ENCODE assay signal across 7 cellular contexts in genomic region chr19:45510352-45510751, GRCh38. TPM values are rescaled to one million over a fixed set of nuclear protein-coding genes. Genes with fewer than 3 reads are reported as not detected.
DNase-seq lines count a peak whose midpoint lies in the region; ATAC-seq, FAIRE-seq and TF ChIP-seq lines count a peak whose summit lies in the region.
"Not testable (repeated sequence)": the region's sequence is repeated elsewhere in the genome, so short reads cannot be mapped to it uniquely, and the experiment has no call there.

No MANE protein-coding gene starts in this region.

- not testable (repeated sequence) for TF ChIP-seq EP300 in HepG2 (IDR thresholded peaks at IDR 0.05; ENCODE audit: low read depth in 2 of 2, low read length in 2 of 2); HepG2 (CRISPR knock-in tag; IDR thresholded peaks at IDR 0.05; ENCODE audit: borderline replicate concordance)

- DNase-seq in GM12864 (ENCODE audit: low read depth); T-helper 2 cell treated with Interferon-gamma antibody and Interleukin-4, amounts not matched to agents 5 μg/mL and 100 μg/mL, for 36 hours (ENCODE audit: low spot score); activated naive CD4-positive, alpha-beta T cell treated with anti-CD3 and anti-CD28 coated beads for 36 hours; colonic mucosa; HepG2 (ENCODE audit: low spot score); stimulated activated naive B cell treated with anti-CD40 and anti-IgM and Interleukin-4, amounts not matched to agents 10 μg/mL and 1 μg/mL and 100 μg/mL, for 72 hours: not testable (repeated sequence)

- H3K27ac ChIP-seq in colonic mucosa = not testable (repeated sequence)
- H3K27ac ChIP-seq in HepG2 (ENCODE audit: extremely low read length, insufficient read depth, low read length) = peak overlapping the region; percentile 77

- H3K4me3 ChIP-seq in GM12864 (ENCODE audit: low read depth, low read length) (peak overlapping the region; percentile 94; the same call in 1 of the 2 replicates), colonic mucosa (peak overlapping the region; percentile 99), HepG2 (replicated peaks in 1 of 3; ENCODE audit: insufficient read depth in 1 of 3, low read depth in 2 of 3, low read length in 3 of 3) (peak overlapping the region in 2 of 3 experiments; percentile 92 to 96; a peak in 4 of 6 replicates)

- not testable (repeated sequence) for H3K9me3 ChIP-seq in colonic mucosa; HepG2 (ENCODE audit: low read length)

- peak overlapping the region in 1 of 2 donors; percentile 28 for H3K9ac ChIP-seq in colonic mucosa (ENCODE audit: low read depth in 2 of 2, low read length in 2 of 2)
- H3K9ac ChIP-seq in HepG2 (ENCODE audit: insufficient read depth, low read depth, low read length) = not testable (repeated sequence)

- H3K36me3 ChIP-seq in colonic mucosa; HepG2 (replicated peaks in 1 of 2; ENCODE audit: control insufficient read depth in 1 of 2, insufficient read depth in 2 of 2, low read length in 2 of 2): not testable (repeated sequence)

- H2AFZ ChIP-seq in HepG2 (ENCODE audit: low read length) = not testable (repeated sequence)

- CTCF ChIA-PET in activated naive CD4-positive, alpha-beta T cell treated with anti-CD3 and anti-CD28 coated beads for 36 hours (lab: Charles Lee) = not testable (repeated sequence)
- CTCF ChIA-PET in HepG2 (lab: Yijun Ruan, JAX; ENCODE audit: low intra/inter-chr PET ratio, low total read pairs) = interaction anchor here (1.2 kb wide), 1 partner anchor 25 kb away, joined by 4 read pairs; no protein-coding TSS in a partner anchor

- H3K36me3 Mint-ChIP-seq in T-helper 2 cell treated with Interferon-gamma antibody and Interleukin-4, amounts not matched to agents 5 μg/mL and 100 μg/mL, for 36 hours (ENCODE audit: low read depth) = peaks cover 30% of the 10 kb centered on the region
- H3K36me3 Mint-ChIP-seq in activated naive CD4-positive, alpha-beta T cell treated with anti-CD3 and anti-CD28 coated beads for 36 hours (ENCODE audit: low read depth); nephron (ENCODE audit: low read depth): not testable (repeated sequence)
- H3K36me3 Mint-ChIP-seq in stimulated activated naive B cell treated with anti-CD40 and anti-IgM and Interleukin-4, amounts not matched to agents 10 μg/mL and 1 μg/mL and 100 μg/mL, for 72 hours = peaks cover 28 to 50% of the 10 kb centered on the region in 2 donors

- in situ Hi-C loops in HepG2 (cut with HindIII; ENCODE audit: extremely low pct_ligation_motif_present, low pct_unique_long_range_greater_than_20kb) = not testable (repeated sequence)

- not testable (repeated sequence) for BruUV-seq in HepG2 (replicated peaks; lab: Mats Ljungman, UMichigan)

- H3K27ac Mint-ChIP-seq in T-helper 2 cell treated with Interferon-gamma antibody and Interleukin-4, amounts not matched to agents 5 μg/mL and 100 μg/mL, for 36 hours = peak overlapping the region; percentile 77
- peak overlapping the region; percentile 30 for H3K27ac Mint-ChIP-seq in activated naive CD4-positive, alpha-beta T cell treated with anti-CD3 and anti-CD28 coated beads for 36 hours
- H3K27ac Mint-ChIP-seq in nephron = peak overlapping the region in 2 of 3 experiments; percentile 55 to 77
- peak overlapping the region; percentile 56 for H3K27ac Mint-ChIP-seq in stimulated activated naive B cell treated with anti-CD40 and anti-IgM and Interleukin-4, amounts not matched to agents 10 μg/mL and 1 μg/mL and 100 μg/mL, for 72 hours

- not testable (repeated sequence) for TF ChIP-seq POLR2A in HepG2 (IDR thresholded peaks at IDR 0.05; ENCODE audit: insufficient read depth in 1 of 2, low read depth in 2 of 2, low read length in 2 of 2)

- not testable (repeated sequence) for H3K9me3 Mint-ChIP-seq in T-helper 2 cell treated with Interferon-gamma antibody and Interleukin-4, amounts not matched to agents 5 μg/mL and 100 μg/mL, for 36 hours; activated naive CD4-positive, alpha-beta T cell treated with anti-CD3 and anti-CD28 coated beads for 36 hours; nephron; stimulated activated naive B cell treated with anti-CD40 and anti-IgM and Interleukin-4, amounts not matched to agents 10 μg/mL and 1 μg/mL and 100 μg/mL, for 72 hours

- intact Hi-C loops in activated naive CD4-positive, alpha-beta T cell treated with anti-CD3 and anti-CD28 coated beads for 36 hours (cut with micrococcal nuclease); colonic mucosa (cut with DNase I); HepG2 (cut with micrococcal nuclease; ENCODE audit: unreplicated experiment): not testable (repeated sequence)

- POLR2A ChIA-PET in HepG2 (lab: Yijun Ruan, JAX) = interaction anchor here (0.5 to 1.2 kb wide), 3 partner anchors 13 to 719 kb away, joined by 3 to 4 read pairs (median 3); partner anchors contain the start of genes QPCTL, RTN2 and SNRPD2

- H3K27me3 ChIP-seq in colonic mucosa; HepG2 (ENCODE audit: control insufficient read depth in 1 of 2, insufficient read depth in 2 of 2, low read length in 2 of 2): not testable (repeated sequence)

- not testable (repeated sequence) for ATAC-seq in HepG2; stimulated activated naive B cell treated with anti-CD40 and anti-IgM and Interleukin-4, amounts not matched to agents 10 μg/mL and 1 μg/mL and 100 μg/mL, for 72 hours (replicated peaks)

- peaks cover 48% of the 10 kb centered on the region for H3K4me1 ChIP-seq in colonic mucosa
- peaks cover 65% of the 10 kb centered on the region for H3K4me1 ChIP-seq in HepG2 (ENCODE audit: insufficient read depth, low read length)

- not testable (repeated sequence) for H3K27me3 Mint-ChIP-seq in T-helper 2 cell treated with Interferon-gamma antibody and Interleukin-4, amounts not matched to agents 5 μg/mL and 100 μg/mL, for 36 hours (ENCODE audit: low read depth); activated naive CD4-positive, alpha-beta T cell treated with anti-CD3 and anti-CD28 coated beads for 36 hours (ENCODE audit: low read depth); nephron (ENCODE audit: low read depth); stimulated activated naive B cell treated with anti-CD40 and anti-IgM and Interleukin-4, amounts not matched to agents 10 μg/mL and 1 μg/mL and 100 μg/mL, for 72 hours

- WGBS in HepG2 (ENCODE audit: low lambda C conversion rate) = 88% methylated on average over 11 of the region's 11 CpGs

- TF ChIP-seq RAD21 in HepG2 (CRISPR knock-in tag; IDR thresholded peaks at IDR 0.05) = not testable (repeated sequence)

- not testable (repeated sequence) for TF ChIP-seq CTCF in GM12864 (IDR thresholded peaks at IDR 0.05; ENCODE audit: low read depth, low read length, missing control alignments); colonic mucosa (IDR thresholded peaks at IDR 0.05); HepG2 (CRISPR knock-in tag; IDR thresholded peaks at IDR 0.05); nephron (IDR thresholded peaks at IDR 0.05; ENCODE audit: unreplicated experiment in 3 of 3)

- peaks cover 10% of the 10 kb centered on the region for H4K20me1 ChIP-seq in HepG2 (ENCODE audit: insufficient read depth, low read length)

- peaks cover 41% of the 10 kb centered on the region for H3K4me1 Mint-ChIP-seq in T-helper 2 cell treated with Interferon-gamma antibody and Interleukin-4, amounts not matched to agents 5 μg/mL and 100 μg/mL, for 36 hours (ENCODE audit: low read depth)
- H3K4me1 Mint-ChIP-seq in activated naive CD4-positive, alpha-beta T cell treated with anti-CD3 and anti-CD28 coated beads for 36 hours (ENCODE audit: low read depth) = peaks cover 64% of the 10 kb centered on the region
- H3K4me1 Mint-ChIP-seq in nephron = peaks cover 22% of the 10 kb centered on the region
- peaks cover 44 to 70% of the 10 kb centered on the region in 2 donors for H3K4me1 Mint-ChIP-seq in stimulated activated naive B cell treated with anti-CD40 and anti-IgM and Interleukin-4, amounts not matched to agents 10 μg/mL and 1 μg/mL and 100 μg/mL, for 72 hours

- peak overlapping the region; percentile 99 for H3K4me2 ChIP-seq in HepG2 (ENCODE audit: low read depth, low read length)

- H3K4me3 Mint-ChIP-seq in T-helper 2 cell treated with Interferon-gamma antibody and Interleukin-4, amounts not matched to agents 5 μg/mL and 100 μg/mL, for 36 hours = peak overlapping the region; percentile 91
- H3K4me3 Mint-ChIP-seq in activated naive CD4-positive, alpha-beta T cell treated with anti-CD3 and anti-CD28 coated beads for 36 hours = not testable (repeated sequence)
- peak overlapping the region; percentile 92 to 97 (median 96) for H3K4me3 Mint-ChIP-seq in nephron
- H3K4me3 Mint-ChIP-seq in stimulated activated naive B cell treated with anti-CD40 and anti-IgM and Interleukin-4, amounts not matched to agents 10 μg/mL and 1 μg/mL and 100 μg/mL, for 72 hours = peak overlapping the region; percentile 83 to 97

- peaks cover 65% of the 10 kb centered on the region for H3K79me2 ChIP-seq in HepG2 (ENCODE audit: insufficient read depth, low read length)

- FAIRE-seq in HepG2 (lab: Jason Lieb, UNC) = not testable (repeated sequence)

RNA-seq across cellular contexts. Expression of gene VASP, which starts 3.1 kb away (rescaled TPM):
- 10 to 100 TPM; 94.5 to 99.6 TPM for total RNA-seq in activated naive CD4-positive, alpha-beta T cell treated with anti-CD3 and anti-CD28 coated beads for 36 hours
- 100 to 1,000 TPM; 236 to 261 TPM for total RNA-seq in colonic mucosa
- 64.6 and 67.1 TPM in 2 replicates for total RNA-seq in HepG2 (2016; rRNA removed; fragmentation: Illumina TruSeq; extraction: Trizol)
- 22.8 and 24.0 TPM in 2 replicates for total RNA-seq in HepG2 (2016; cell fraction: cytosol; rRNA removed; fragmentation: Illumina TruSeq; extraction: Trizol; ENCODE audit: low read depth)
- 60.7 and 68.5 TPM in 2 replicates for total RNA-seq in HepG2 (2016; cell fraction: insoluble cytoplasmic fraction; rRNA removed; fragmentation: Illumina TruSeq; extraction: Trizol)
- 55.3 and 59.3 TPM in 2 replicates for total RNA-seq in HepG2 (2016; cell fraction: membrane; rRNA removed; fragmentation: Illumina TruSeq; extraction: Trizol)
- 38.8 and 40.6 TPM in 2 replicates for total RNA-seq in HepG2 (2016; cell fraction: nucleus; rRNA removed; fragmentation: Illumina TruSeq; extraction: Trizol)
- 41.8 and 49.1 TPM in 2 replicates for polyA plus RNA-seq in HepG2 (2011; rRNA removed)
- 29.9 and 46.4 TPM in 2 replicates for polyA plus RNA-seq in HepG2 (2011; cell fraction: cytosol; rRNA removed)
- polyA plus RNA-seq in HepG2 (2011; cell fraction: nucleus; rRNA removed) = 78.2 and 83.1 TPM in 2 replicates
- polyA plus RNA-seq in HepG2 (2012) = 30.9 and 35.9 TPM in 2 replicates
- polyA plus RNA-seq in HepG2 (2016; cell fraction: cytosol; fragmentation: Illumina TruSeq; extraction: Trizol; ENCODE audit: low read depth) = 20.6 and 22.3 TPM in 2 replicates
- polyA plus RNA-seq in HepG2 (2016; cell fraction: insoluble cytoplasmic fraction; fragmentation: Illumina TruSeq; extraction: Trizol; ENCODE audit: low read depth) = 75.4 and 76.4 TPM in 2 replicates
- polyA plus RNA-seq in HepG2 (2016; cell fraction: membrane; fragmentation: Illumina TruSeq; extraction: Trizol; ENCODE audit: low read depth) = 40.8 and 44.1 TPM in 2 replicates
- 70.9 and 74.4 TPM in 2 replicates for polyA plus RNA-seq in HepG2 (2016; cell fraction: nucleus; fragmentation: Illumina TruSeq; extraction: Trizol; ENCODE audit: insufficient read depth, low read depth)
- polyA minus RNA-seq in HepG2 (2011; rRNA and poly(A)+ RNA removed; ENCODE audit: low replicate concordance) = 38.0 and 110 TPM in 2 replicates
- 36.7 and 47.2 TPM in 2 replicates for polyA minus RNA-seq in HepG2 (2011; cell fraction: cytosol; rRNA and poly(A)+ RNA removed)
- polyA minus RNA-seq in HepG2 (2011; cell fraction: nucleus; rRNA and poly(A)+ RNA removed) = 31.7 and 50.2 TPM in 2 replicates

RNA-seq across cellular contexts. Expression of gene PPM1N, which starts 12.1 kb away (rescaled TPM):
- total RNA-seq in activated naive CD4-positive, alpha-beta T cell treated with anti-CD3 and anti-CD28 coated beads for 36 hours = 1 to 10 TPM; 2.3 to 2.5 TPM
- total RNA-seq in colonic mucosa (1 to 10 TPM in 1 of 2 donors, under 1 TPM in 1; 0.67 to 1.7 TPM), HepG2 (2016; rRNA removed; fragmentation: Illumina TruSeq; extraction: Trizol) (0.31 and 0.67 TPM in 2 replicates)
- total RNA-seq in HepG2 (2016; cell fraction: cytosol; rRNA removed; fragmentation: Illumina TruSeq; extraction: Trizol; ENCODE audit: low read depth) = 0.53 and 0.71 TPM in 2 replicates
- total RNA-seq in HepG2 (2016; cell fraction: insoluble cytoplasmic fraction; rRNA removed; fragmentation: Illumina TruSeq; extraction: Trizol) = 0.48 and 0.91 TPM in 2 replicates
- 0.72 and 1.2 TPM in 2 replicates for total RNA-seq in HepG2 (2016; cell fraction: membrane; rRNA removed; fragmentation: Illumina TruSeq; extraction: Trizol)
- not detected in 2 replicates for total RNA-seq in HepG2 (2016; cell fraction: nucleus; rRNA removed; fragmentation: Illumina TruSeq; extraction: Trizol)
- 1.3 and 1.8 TPM in 2 replicates for polyA plus RNA-seq in HepG2 (2011; rRNA removed)
- polyA plus RNA-seq in HepG2 (2011; cell fraction: cytosol; rRNA removed) = 2.6 TPM in 2 replicates
- 1.1 and 2.1 TPM in 2 replicates for polyA plus RNA-seq in HepG2 (2011; cell fraction: nucleus; rRNA removed)
- polyA plus RNA-seq in HepG2 (2012) = 1.4 and 1.9 TPM in 2 replicates
- polyA plus RNA-seq in HepG2 (2016; cell fraction: cytosol; fragmentation: Illumina TruSeq; extraction: Trizol; ENCODE audit: low read depth) = 0.86 and 1.5 TPM in 2 replicates
- polyA plus RNA-seq in HepG2 (2016; cell fraction: insoluble cytoplasmic fraction; fragmentation: Illumina TruSeq; extraction: Trizol; ENCODE audit: low read depth) = 0.76 TPM in 1 of 2 replicates, not detected in the other
- 0.77 and 1.1 TPM in 2 replicates for polyA plus RNA-seq in HepG2 (2016; cell fraction: membrane; fragmentation: Illumina TruSeq; extraction: Trizol; ENCODE audit: low read depth)
- polyA plus RNA-seq in HepG2 (2016; cell fraction: nucleus; fragmentation: Illumina TruSeq; extraction: Trizol; ENCODE audit: insufficient read depth, low read depth) = 1.2 TPM in 1 of 2 replicates, not detected in the other
- 0.23 TPM in 1 of 2 replicates, not detected in the other for polyA minus RNA-seq in HepG2 (2011; rRNA and poly(A)+ RNA removed; ENCODE audit: low replicate concordance)
- polyA minus RNA-seq in HepG2 (2011; cell fraction: cytosol; rRNA and poly(A)+ RNA removed) = not detected in 2 replicates
- 0.50 TPM in 1 of 2 replicates, not detected in the other for polyA minus RNA-seq in HepG2 (2011; cell fraction: nucleus; rRNA and poly(A)+ RNA removed)

RNA-seq across cellular contexts. Expression of gene RTN2, which starts 13.5 kb away (rescaled TPM):
- under 1 TPM; 0.69 to 0.84 TPM for total RNA-seq in activated naive CD4-positive, alpha-beta T cell treated with anti-CD3 and anti-CD28 coated beads for 36 hours
- total RNA-seq in colonic mucosa = 1 to 10 TPM; 4.9 to 8.4 TPM
- 2.1 and 2.9 TPM in 2 replicates for total RNA-seq in HepG2 (2016; rRNA removed; fragmentation: Illumina TruSeq; extraction: Trizol)
- 5.1 and 6.2 TPM in 2 replicates for total RNA-seq in HepG2 (2016; cell fraction: cytosol; rRNA removed; fragmentation: Illumina TruSeq; extraction: Trizol; ENCODE audit: low read depth)
- 2.0 and 3.5 TPM in 2 replicates for total RNA-seq in HepG2 (2016; cell fraction: insoluble cytoplasmic fraction; rRNA removed; fragmentation: Illumina TruSeq; extraction: Trizol)
- total RNA-seq in HepG2 (2016; cell fraction: membrane; rRNA removed; fragmentation: Illumina TruSeq; extraction: Trizol) = 6.2 and 8.3 TPM in 2 replicates
- total RNA-seq in HepG2 (2016; cell fraction: nucleus; rRNA removed; fragmentation: Illumina TruSeq; extraction: Trizol) = 2.3 and 2.8 TPM in 2 replicates
- polyA plus RNA-seq in HepG2 (2011; rRNA removed) = 17.1 and 18.0 TPM in 2 replicates
- polyA plus RNA-seq in HepG2 (2011; cell fraction: cytosol; rRNA removed) = 13.2 and 17.0 TPM in 2 replicates
- 12.6 and 14.7 TPM in 2 replicates for polyA plus RNA-seq in HepG2 (2011; cell fraction: nucleus; rRNA removed)
- polyA plus RNA-seq in HepG2 (2012) = 11.2 and 15.2 TPM in 2 replicates
- polyA plus RNA-seq in HepG2 (2016; cell fraction: cytosol; fragmentation: Illumina TruSeq; extraction: Trizol; ENCODE audit: low read depth) = 8.6 and 9.5 TPM in 2 replicates
- polyA plus RNA-seq in HepG2 (2016; cell fraction: insoluble cytoplasmic fraction; fragmentation: Illumina TruSeq; extraction: Trizol; ENCODE audit: low read depth) = 3.9 and 4.7 TPM in 2 replicates
- polyA plus RNA-seq in HepG2 (2016; cell fraction: membrane; fragmentation: Illumina TruSeq; extraction: Trizol; ENCODE audit: low read depth) = 9.5 and 9.7 TPM in 2 replicates
- polyA plus RNA-seq in HepG2 (2016; cell fraction: nucleus; fragmentation: Illumina TruSeq; extraction: Trizol; ENCODE audit: insufficient read depth, low read depth) = 11.0 and 11.5 TPM in 2 replicates
- 6.0 and 30.0 TPM in 2 replicates for polyA minus RNA-seq in HepG2 (2011; rRNA and poly(A)+ RNA removed; ENCODE audit: low replicate concordance)
- polyA minus RNA-seq in HepG2 (2011; cell fraction: cytosol; rRNA and poly(A)+ RNA removed) = 7.6 and 8.3 TPM in 2 replicates
- polyA minus RNA-seq in HepG2 (2011; cell fraction: nucleus; rRNA and poly(A)+ RNA removed) = 7.1 and 7.6 TPM in 2 replicates

RNA-seq across cellular contexts. Expression of gene FOSB, which starts 42.6 kb away (rescaled TPM):
- total RNA-seq in activated naive CD4-positive, alpha-beta T cell treated with anti-CD3 and anti-CD28 coated beads for 36 hours = 1 to 10 TPM; 8.0 to 8.7 TPM
- total RNA-seq in colonic mucosa = 1 to 10 TPM; 1.5 to 3.4 TPM
- 0.21 and 6.0 TPM in 2 replicates for total RNA-seq in HepG2 (2016; rRNA removed; fragmentation: Illumina TruSeq; extraction: Trizol)
- total RNA-seq in HepG2 (2016; cell fraction: cytosol; rRNA removed; fragmentation: Illumina TruSeq; extraction: Trizol; ENCODE audit: low read depth) = 0.79 and 0.91 TPM in 2 replicates
- 0.37 and 5.7 TPM in 2 replicates for total RNA-seq in HepG2 (2016; cell fraction: insoluble cytoplasmic fraction; rRNA removed; fragmentation: Illumina TruSeq; extraction: Trizol)
- total RNA-seq in HepG2 (2016; cell fraction: membrane; rRNA removed; fragmentation: Illumina TruSeq; extraction: Trizol) = 0.93 and 1.2 TPM in 2 replicates
- 17.8 and 18.2 TPM in 2 replicates for total RNA-seq in HepG2 (2016; cell fraction: nucleus; rRNA removed; fragmentation: Illumina TruSeq; extraction: Trizol)
- polyA plus RNA-seq in HepG2 (2011; rRNA removed) = 2.8 TPM in 2 replicates
- 0.67 and 0.69 TPM in 2 replicates for polyA plus RNA-seq in HepG2 (2011; cell fraction: cytosol; rRNA removed)
- 23.1 and 35.9 TPM in 2 replicates for polyA plus RNA-seq in HepG2 (2011; cell fraction: nucleus; rRNA removed)
- 0.51 and 1.1 TPM in 2 replicates for polyA plus RNA-seq in HepG2 (2012)
- not detected in 2 replicates for polyA plus RNA-seq in HepG2 (2016; cell fraction: cytosol; fragmentation: Illumina TruSeq; extraction: Trizol; ENCODE audit: low read depth)
- polyA plus RNA-seq in HepG2 (2016; cell fraction: insoluble cytoplasmic fraction; fragmentation: Illumina TruSeq; extraction: Trizol; ENCODE audit: low read depth) = 0.35 and 0.74 TPM in 2 replicates
- polyA plus RNA-seq in HepG2 (2016; cell fraction: membrane; fragmentation: Illumina TruSeq; extraction: Trizol; ENCODE audit: low read depth) = 0.17 and 0.41 TPM in 2 replicates
- polyA plus RNA-seq in HepG2 (2016; cell fraction: nucleus; fragmentation: Illumina TruSeq; extraction: Trizol; ENCODE audit: insufficient read depth, low read depth) = 17.9 and 36.0 TPM in 2 replicates
- 16.2 and 24.3 TPM in 2 replicates for polyA minus RNA-seq in HepG2 (2011; rRNA and poly(A)+ RNA removed; ENCODE audit: low replicate concordance)
- 1.5 and 2.2 TPM in 2 replicates for polyA minus RNA-seq in HepG2 (2011; cell fraction: cytosol; rRNA and poly(A)+ RNA removed)
- polyA minus RNA-seq in HepG2 (2011; cell fraction: nucleus; rRNA and poly(A)+ RNA removed) = 32.3 and 48.2 TPM in 2 replicates
